In the genomic region with DNA sequence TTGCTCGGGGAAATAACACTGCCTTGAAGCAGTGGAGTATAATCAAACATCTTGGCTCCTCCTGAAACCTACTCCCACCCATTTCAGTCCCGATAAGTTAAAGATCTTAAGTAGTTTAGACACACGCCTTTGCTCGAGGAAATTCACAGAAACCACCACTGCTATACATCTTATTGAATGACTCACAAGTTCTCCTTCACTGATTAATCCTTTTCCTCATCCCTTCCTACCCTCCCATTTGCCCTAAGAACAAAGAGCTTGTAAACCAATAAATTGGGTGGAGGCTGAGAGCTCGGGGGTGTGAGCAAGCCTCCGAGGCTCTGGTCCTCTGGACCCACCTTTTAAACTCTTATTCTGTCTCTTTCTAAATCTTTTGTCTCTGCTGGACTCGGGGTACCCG, we compare ENCODE assay signal across 7 cellular contexts.
DNase-seq lines count a peak whose midpoint lies in the region; ATAC-seq and TF ChIP-seq lines count a peak whose summit lies in the region.
"Not testable (repeated sequence)": the region's sequence is repeated elsewhere in the genome, so short reads cannot be mapped to it uniquely, and the experiment has no call there.

No MANE protein-coding gene starts in this region.

- not testable (repeated sequence) for H3K4me1 ChIP-seq in Caco-2

- POLR2A ChIA-PET in Caco-2 (lab: Charles Lee), result not testable (repeated sequence)
- POLR2A ChIA-PET in MCF 10A (lab: Yijun Ruan, JAX), result interaction anchor here (0.7 kb wide), 1 partner anchor 11 kb away, joined by 3 read pairs; no protein-coding TSS in a partner anchor

- ATAC-seq in activated T-helper 17 cell treated with anti-CD3 and anti-CD28 coated beads, Interleukin-2, amount 50 U/mL, for 72 hours (replicated peaks), result not testable (repeated sequence)

- not testable (repeated sequence) for TF ChIP-seq CTCF in Caco-2 (IDR thresholded peaks at IDR 0.05; ENCODE audit: insufficient read depth in 1 of 2, low read depth in 1 of 2, low read length in 1 of 2, severe bottlenecking in 1 of 2, unreplicated experiment in 1 of 2); MCF 10A (IDR thresholded peaks at IDR 0.05; ENCODE audit: unreplicated experiment); fibroblast of mammary gland (conservative IDR thresholded peaks at IDR 0.05; ENCODE audit: control insufficient read depth, insufficient read depth, low read depth, low read length); nephron progenitor cell (IDR thresholded peaks at IDR 0.05)

- not testable (repeated sequence) for BruUV-seq in Caco-2 (replicated peaks; lab: Mats Ljungman, UMichigan); MCF 10A (replicated peaks; lab: Mats Ljungman, UMichigan)

- intact Hi-C loops in Caco-2 (cut with micrococcal nuclease; ENCODE audit: unreplicated experiment); MCF 10A (cut with micrococcal nuclease): not testable (repeated sequence)

- not testable (repeated sequence) for H3K4me3 Mint-ChIP-seq in Caco-2 (ENCODE audit: unreplicated experiment); activated T-helper 17 cell treated with anti-CD3 and anti-CD28 coated beads, Interleukin-2, amount 50 U/mL, for 72 hours; nephron progenitor cell
- peak overlapping the region; percentile 40 for H3K4me3 Mint-ChIP-seq in MCF 10A (ENCODE audit: unreplicated experiment)

- peaks cover 28% of the 10 kb centered on the region for H3K36me3 Mint-ChIP-seq in Caco-2 (ENCODE audit: insufficient read depth, unreplicated experiment)
- H3K36me3 Mint-ChIP-seq in activated T-helper 17 cell treated with anti-CD3 and anti-CD28 coated beads, Interleukin-2, amount 50 U/mL, for 72 hours (ENCODE audit: low read depth); MCF 10A (ENCODE audit: insufficient read depth, unreplicated experiment): not testable (repeated sequence)
- peaks cover 21% of the 10 kb centered on the region for H3K36me3 Mint-ChIP-seq in nephron progenitor cell (ENCODE audit: low read depth)

- H3K4me3 ChIP-seq in Caco-2 (ENCODE audit: low read depth, low read length); fibroblast of mammary gland (ENCODE audit: control insufficient read depth, low read depth, low read length): not testable (repeated sequence)

- DNase-seq in Caco-2, nephron progenitor cell: not testable (repeated sequence)
- DNase-seq in HT-29 (ENCODE audit: low spot score), result peak; percentile 65
- DNase-seq in RPMI7951 (ENCODE audit: low read depth), result peak; percentile 70
- peak; percentile 30 for DNase-seq in MCF 10A (ENCODE audit: unreplicated experiment)
- peak; percentile 59 for DNase-seq in fibroblast of mammary gland (ENCODE audit: low read depth)

- H3K9me3 Mint-ChIP-seq in Caco-2 (ENCODE audit: unreplicated experiment), result peaks cover 51% of the 10 kb centered on the region
- H3K9me3 Mint-ChIP-seq in activated T-helper 17 cell treated with anti-CD3 and anti-CD28 coated beads, Interleukin-2, amount 50 U/mL, for 72 hours, result peaks cover 13% of the 10 kb centered on the region
- H3K9me3 Mint-ChIP-seq in MCF 10A (ENCODE audit: unreplicated experiment), result peaks cover 48% of the 10 kb centered on the region
- peaks cover 56% of the 10 kb centered on the region for H3K9me3 Mint-ChIP-seq in nephron progenitor cell

- H3K27ac Mint-ChIP-seq in Caco-2 (ENCODE audit: unreplicated experiment), result peak overlapping the region; percentile 10
- H3K27ac Mint-ChIP-seq in activated T-helper 17 cell treated with anti-CD3 and anti-CD28 coated beads, Interleukin-2, amount 50 U/mL, for 72 hours, result peak overlapping the region; percentile 52
- peak overlapping the region; percentile 73 for H3K27ac Mint-ChIP-seq in MCF 10A (ENCODE audit: low read depth, unreplicated experiment)
- H3K27ac Mint-ChIP-seq in nephron progenitor cell, result peak overlapping the region; percentile 17

- H3K36me3 ChIP-seq in Caco-2 (ENCODE audit: control insufficient read depth, insufficient read depth, low read length), result not testable (repeated sequence)

- CTCF ChIA-PET in Caco-2 (lab: Charles Lee), result not testable (repeated sequence)
- CTCF ChIA-PET in MCF 10A (lab: Yijun Ruan, JAX), result interaction anchor here (0.9 to 1.9 kb wide), 4 partner anchors 12 to 115 kb away, joined by 3 to 6 read pairs (median 4); no protein-coding TSS in a partner anchor

- not testable (repeated sequence) for H3K27me3 ChIP-seq in Caco-2 (replicated peaks; ENCODE audit: control insufficient read depth, insufficient read depth, low read length)

- not testable (repeated sequence) for H3K4me1 Mint-ChIP-seq in Caco-2 (ENCODE audit: low read depth, unreplicated experiment); activated T-helper 17 cell treated with anti-CD3 and anti-CD28 coated beads, Interleukin-2, amount 50 U/mL, for 72 hours; nephron progenitor cell
- peaks cover 20% of the 10 kb centered on the region for H3K4me1 Mint-ChIP-seq in MCF 10A (ENCODE audit: insufficient read depth, unreplicated experiment)

- H3K27me3 Mint-ChIP-seq in Caco-2 (ENCODE audit: insufficient read depth, unreplicated experiment); activated T-helper 17 cell treated with anti-CD3 and anti-CD28 coated beads, Interleukin-2, amount 50 U/mL, for 72 hours; MCF 10A (ENCODE audit: insufficient read depth, unreplicated experiment): not testable (repeated sequence)
- peaks cover 12% of the 10 kb centered on the region for H3K27me3 Mint-ChIP-seq in nephron progenitor cell (ENCODE audit: low read depth, poor library complexity)

- not testable (repeated sequence) for H3K9me3 ChIP-seq in Caco-2

Comparison
In these comparisons a context has a peak if more than half of its experiments do, and no peak if none do; other contexts are left out.
1. H3K27ac Mint-ChIP-seq: peak in every context shown above with its lines; median percentile 73 in MCF 10A; 52 in activated T-helper 17 cell treated with anti-CD3 and anti-CD28 coated beads, Interleukin-2, amount 50 U/mL, for 72 hours; 17 in nephron progenitor cell; 10 in Caco-2.